In the genomic region with DNA sequence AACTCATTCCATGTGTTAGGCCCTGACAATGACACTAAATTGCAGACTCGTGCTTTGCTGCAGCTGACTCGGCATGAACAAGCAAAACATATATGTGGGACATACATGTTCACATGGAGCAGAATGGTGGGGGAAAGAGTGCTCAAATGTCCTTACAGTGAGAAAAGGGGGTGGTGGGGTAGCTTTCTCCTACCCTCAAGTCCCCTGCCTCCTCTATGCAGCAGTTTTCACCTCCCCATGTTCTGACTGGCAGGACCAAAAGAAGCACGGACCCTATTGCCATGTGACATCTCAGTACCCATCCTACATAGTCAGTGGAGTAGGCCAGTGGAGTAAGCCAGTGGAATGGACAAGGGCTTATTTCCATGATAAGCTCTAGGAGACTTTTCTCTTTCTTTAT, we compare ENCODE assay signal across 18 cellular contexts.
"Had no signal": no experiment of that assay in that cellular context is flagged by ENCODE, and none has a peak within 500 bp of the region (broad histone marks: within the 10 kb centered on the region; RNA-seq: fewer than 3 reads in every experiment).

No MANE protein-coding gene starts in this region.

- DNase-seq: dermis blood vessel endothelial cell; dorsolateral prefrontal cortex; effector CD4-positive, alpha-beta T cell; effector memory CD4-positive, alpha-beta T cell; esophagus squamous epithelium; foreskin melanocyte; gastrocnemius medialis; glutamatergic neuron; heart right ventricle; hippocampal formation; left cardiac atrium; left lung; left ventricle myocardium superior; lower lobe of right lung; mucosa of descending colon; naive B cell had no signal

- ATAC-seq: gastrocnemius medialis, heart right ventricle, left cardiac atrium, left lung, left ventricle myocardium superior, lower lobe of right lung, mucosa of descending colon had no signal

- H3K27ac Mint-ChIP-seq: mesothelial cell of epicardium had no signal

- H3K36me3 ChIP-seq: esophagus squamous epithelium, gastrocnemius medialis, heart right ventricle, left lung, lower lobe of right lung had no signal

- H3K4me1 Mint-ChIP-seq: mesothelial cell of epicardium, naive B cell had no signal

- H3K4me3 Mint-ChIP-seq: mesothelial cell of epicardium, naive B cell had no signal

- H3K27ac ChIP-seq: coronary artery, dorsolateral prefrontal cortex, esophagus squamous epithelium, gastrocnemius medialis, heart right ventricle, left lung, lower lobe of right lung had no signal

- H3K27me3 ChIP-seq: dorsolateral prefrontal cortex, esophagus squamous epithelium, gastrocnemius medialis, heart right ventricle, left lung had no signal

- H3K36me3 Mint-ChIP-seq: mesothelial cell of epicardium, naive B cell had no signal

- H3K9me3 ChIP-seq: esophagus squamous epithelium, gastrocnemius medialis, left lung, lower lobe of right lung, mucosa of descending colon had no signal

- H3K4me1 ChIP-seq: esophagus squamous epithelium, gastrocnemius medialis, heart right ventricle, left lung, lower lobe of right lung had no signal

- H3K4me3 ChIP-seq: coronary artery, dorsolateral prefrontal cortex, esophagus squamous epithelium, gastrocnemius medialis, heart right ventricle, left lung, lower lobe of right lung, mucosa of descending colon had no signal
